Comparison of ENCODE assay signal across 1 cellular context in the genomic region with DNA sequence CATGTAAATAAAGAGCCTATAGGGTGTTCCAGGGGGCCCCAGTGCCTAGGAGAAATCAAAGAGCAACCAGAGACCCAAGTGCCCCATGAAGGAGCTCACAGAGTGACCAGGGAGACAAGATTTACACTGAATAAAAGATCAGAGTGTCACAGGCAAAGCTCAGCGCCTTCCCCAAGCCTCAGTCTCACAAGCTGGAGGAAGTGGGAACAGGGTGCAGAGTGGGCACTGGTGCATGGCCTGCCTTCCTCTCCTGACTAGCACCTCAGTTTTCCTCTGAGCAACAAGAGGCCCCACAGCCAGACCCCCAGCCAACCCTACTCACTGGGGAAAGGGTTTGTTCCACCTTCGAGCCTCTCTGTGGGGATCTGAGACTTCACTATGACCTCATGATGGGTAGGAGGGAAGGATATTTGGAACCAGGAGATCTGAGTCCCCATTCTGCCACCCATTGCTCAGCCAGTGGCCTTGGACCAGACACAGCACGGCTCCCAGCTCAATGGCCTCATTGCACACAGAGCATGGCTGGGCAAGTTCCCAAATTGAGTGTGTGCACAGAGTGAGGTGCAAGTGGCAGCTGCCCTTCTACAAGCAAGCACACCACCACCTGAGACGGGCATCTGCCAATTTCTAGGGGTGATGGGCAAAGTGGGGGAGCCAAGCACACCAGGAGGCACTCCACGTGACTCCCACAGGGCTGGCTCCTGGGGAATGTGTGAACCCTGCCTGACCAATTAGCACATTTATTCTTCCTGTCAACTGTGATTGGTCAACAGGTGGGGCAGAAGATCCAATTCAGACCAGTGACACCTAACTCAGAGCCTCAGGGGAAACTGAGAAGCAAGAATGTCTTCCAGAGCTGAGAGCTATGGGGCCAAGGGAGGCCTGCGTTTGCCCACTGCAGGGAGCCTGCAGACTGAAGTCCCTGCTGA.
TF ChIP-seq lines count a peak whose summit lies in the region.

No MANE protein-coding gene starts in this region.

TF ChIP-seq in K562, 482 proteins besides CTCF, POLR2A, EP300 and RAD21 (continued from another document and continues in another):
- no peak for TF ChIP-seq PYGO2 (tag; IDR thresholded peaks at IDR 0.05)
- TF ChIP-seq TGIF2 (CRISPR knock-in tag; IDR thresholded peaks at IDR 0.05), result 0 out of 2 replicates have a peak, but pooled peaks have one; percentile 35
- no peak for TF ChIP-seq LCOR (CRISPR knock-in tag; IDR thresholded peaks at IDR 0.05)
- TF ChIP-seq ZNF695 (CRISPR knock-in tag; IDR thresholded peaks at IDR 0.05), result no peak
- no peak for TF ChIP-seq EZH2 (IDR thresholded peaks at IDR 0.05; ENCODE audit: borderline replicate concordance, low read depth, low read length)
- TF ChIP-seq, protein P1, sequence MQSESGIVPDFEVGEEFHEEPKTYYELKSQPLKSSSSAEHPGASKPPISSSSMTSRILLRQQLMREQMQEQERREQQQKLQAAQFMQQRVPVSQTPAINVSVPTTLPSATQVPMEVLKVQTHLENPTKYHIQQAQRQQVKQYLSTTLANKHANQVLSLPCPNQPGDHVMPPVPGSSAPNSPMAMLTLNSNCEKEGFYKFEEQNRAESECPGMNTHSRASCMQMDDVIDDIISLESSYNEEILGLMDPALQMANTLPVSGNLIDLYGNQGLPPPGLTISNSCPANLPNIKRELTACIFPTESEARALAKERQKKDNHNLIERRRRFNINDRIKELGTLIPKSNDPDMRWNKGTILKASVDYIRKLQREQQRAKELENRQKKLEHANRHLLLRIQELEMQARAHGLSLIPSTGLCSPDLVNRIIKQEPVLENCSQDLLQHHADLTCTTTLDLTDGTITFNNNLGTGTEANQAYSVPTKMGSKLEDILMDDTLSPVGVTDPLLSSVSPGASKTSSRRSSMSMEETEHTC (IDR thresholded peaks at IDR 0.05), result no peak
- TF ChIP-seq MCM7 (IDR thresholded peaks at IDR 0.05), result no peak
- TF ChIP-seq, protein P2, sequence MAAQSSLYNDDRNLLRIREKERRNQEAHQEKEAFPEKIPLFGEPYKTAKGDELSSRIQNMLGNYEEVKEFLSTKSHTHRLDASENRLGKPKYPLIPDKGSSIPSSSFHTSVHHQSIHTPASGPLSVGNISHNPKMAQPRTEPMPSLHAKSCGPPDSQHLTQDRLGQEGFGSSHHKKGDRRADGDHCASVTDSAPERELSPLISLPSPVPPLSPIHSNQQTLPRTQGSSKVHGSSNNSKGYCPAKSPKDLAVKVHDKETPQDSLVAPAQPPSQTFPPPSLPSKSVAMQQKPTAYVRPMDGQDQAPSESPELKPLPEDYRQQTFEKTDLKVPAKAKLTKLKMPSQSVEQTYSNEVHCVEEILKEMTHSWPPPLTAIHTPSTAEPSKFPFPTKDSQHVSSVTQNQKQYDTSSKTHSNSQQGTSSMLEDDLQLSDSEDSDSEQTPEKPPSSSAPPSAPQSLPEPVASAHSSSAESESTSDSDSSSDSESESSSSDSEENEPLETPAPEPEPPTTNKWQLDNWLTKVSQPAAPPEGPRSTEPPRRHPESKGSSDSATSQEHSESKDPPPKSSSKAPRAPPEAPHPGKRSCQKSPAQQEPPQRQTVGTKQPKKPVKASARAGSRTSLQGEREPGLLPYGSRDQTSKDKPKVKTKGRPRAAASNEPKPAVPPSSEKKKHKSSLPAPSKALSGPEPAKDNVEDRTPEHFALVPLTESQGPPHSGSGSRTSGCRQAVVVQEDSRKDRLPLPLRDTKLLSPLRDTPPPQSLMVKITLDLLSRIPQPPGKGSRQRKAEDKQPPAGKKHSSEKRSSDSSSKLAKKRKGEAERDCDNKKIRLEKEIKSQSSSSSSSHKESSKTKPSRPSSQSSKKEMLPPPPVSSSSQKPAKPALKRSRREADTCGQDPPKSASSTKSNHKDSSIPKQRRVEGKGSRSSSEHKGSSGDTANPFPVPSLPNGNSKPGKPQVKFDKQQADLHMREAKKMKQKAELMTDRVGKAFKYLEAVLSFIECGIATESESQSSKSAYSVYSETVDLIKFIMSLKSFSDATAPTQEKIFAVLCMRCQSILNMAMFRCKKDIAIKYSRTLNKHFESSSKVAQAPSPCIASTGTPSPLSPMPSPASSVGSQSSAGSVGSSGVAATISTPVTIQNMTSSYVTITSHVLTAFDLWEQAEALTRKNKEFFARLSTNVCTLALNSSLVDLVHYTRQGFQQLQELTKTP (IDR thresholded peaks at IDR 0.05; ENCODE audit: low read depth in 1 of 2, partially characterized antibody in 2 of 2), result no peak
- TF ChIP-seq, protein P3, sequence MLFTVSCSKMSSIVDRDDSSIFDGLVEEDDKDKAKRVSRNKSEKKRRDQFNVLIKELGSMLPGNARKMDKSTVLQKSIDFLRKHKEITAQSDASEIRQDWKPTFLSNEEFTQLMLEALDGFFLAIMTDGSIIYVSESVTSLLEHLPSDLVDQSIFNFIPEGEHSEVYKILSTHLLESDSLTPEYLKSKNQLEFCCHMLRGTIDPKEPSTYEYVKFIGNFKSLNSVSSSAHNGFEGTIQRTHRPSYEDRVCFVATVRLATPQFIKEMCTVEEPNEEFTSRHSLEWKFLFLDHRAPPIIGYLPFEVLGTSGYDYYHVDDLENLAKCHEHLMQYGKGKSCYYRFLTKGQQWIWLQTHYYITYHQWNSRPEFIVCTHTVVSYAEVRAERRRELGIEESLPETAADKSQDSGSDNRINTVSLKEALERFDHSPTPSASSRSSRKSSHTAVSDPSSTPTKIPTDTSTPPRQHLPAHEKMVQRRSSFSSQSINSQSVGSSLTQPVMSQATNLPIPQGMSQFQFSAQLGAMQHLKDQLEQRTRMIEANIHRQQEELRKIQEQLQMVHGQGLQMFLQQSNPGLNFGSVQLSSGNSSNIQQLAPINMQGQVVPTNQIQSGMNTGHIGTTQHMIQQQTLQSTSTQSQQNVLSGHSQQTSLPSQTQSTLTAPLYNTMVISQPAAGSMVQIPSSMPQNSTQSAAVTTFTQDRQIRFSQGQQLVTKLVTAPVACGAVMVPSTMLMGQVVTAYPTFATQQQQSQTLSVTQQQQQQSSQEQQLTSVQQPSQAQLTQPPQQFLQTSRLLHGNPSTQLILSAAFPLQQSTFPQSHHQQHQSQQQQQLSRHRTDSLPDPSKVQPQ (CRISPR knock-in tag; IDR thresholded peaks at IDR 0.05; ENCODE audit: borderline replicate concordance), result no peak
- TF ChIP-seq, protein P4, sequence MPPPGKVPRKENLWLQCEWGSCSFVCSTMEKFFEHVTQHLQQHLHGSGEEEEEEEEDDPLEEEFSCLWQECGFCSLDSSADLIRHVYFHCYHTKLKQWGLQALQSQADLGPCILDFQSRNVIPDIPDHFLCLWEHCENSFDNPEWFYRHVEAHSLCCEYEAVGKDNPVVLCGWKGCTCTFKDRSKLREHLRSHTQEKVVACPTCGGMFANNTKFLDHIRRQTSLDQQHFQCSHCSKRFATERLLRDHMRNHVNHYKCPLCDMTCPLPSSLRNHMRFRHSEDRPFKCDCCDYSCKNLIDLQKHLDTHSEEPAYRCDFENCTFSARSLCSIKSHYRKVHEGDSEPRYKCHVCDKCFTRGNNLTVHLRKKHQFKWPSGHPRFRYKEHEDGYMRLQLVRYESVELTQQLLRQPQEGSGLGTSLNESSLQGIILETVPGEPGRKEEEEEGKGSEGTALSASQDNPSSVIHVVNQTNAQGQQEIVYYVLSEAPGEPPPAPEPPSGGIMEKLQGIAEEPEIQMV (tag; conservative IDR thresholded peaks at IDR 0.05; ENCODE audit: low read depth), result no peak
- TF ChIP-seq NFYB (IDR thresholded peaks at IDR 0.05; ENCODE audit: extremely low read depth, insufficient read length), result peak; percentile 54
- TF ChIP-seq ZNF133 (CRISPR knock-in tag; IDR thresholded peaks at IDR 0.05), result no peak
- TF ChIP-seq, protein P5, sequence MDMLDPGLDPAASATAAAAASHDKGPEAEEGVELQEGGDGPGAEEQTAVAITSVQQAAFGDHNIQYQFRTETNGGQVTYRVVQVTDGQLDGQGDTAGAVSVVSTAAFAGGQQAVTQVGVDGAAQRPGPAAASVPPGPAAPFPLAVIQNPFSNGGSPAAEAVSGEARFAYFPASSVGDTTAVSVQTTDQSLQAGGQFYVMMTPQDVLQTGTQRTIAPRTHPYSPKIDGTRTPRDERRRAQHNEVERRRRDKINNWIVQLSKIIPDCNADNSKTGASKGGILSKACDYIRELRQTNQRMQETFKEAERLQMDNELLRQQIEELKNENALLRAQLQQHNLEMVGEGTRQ (CRISPR knock-in tag; IDR thresholded peaks at IDR 0.05), result peak; percentile 46; the same call in 1 of the 2 replicates
- no peak for TF ChIP-seq NEUROD1 (IDR thresholded peaks at IDR 0.05; ENCODE audit: borderline replicate concordance, low read depth, low read length, partially characterized antibody)
- TF ChIP-seq RB1 (IDR thresholded peaks at IDR 0.05; ENCODE audit: low read depth), result no peak
- no peak for TF ChIP-seq ZFX (CRISPR knock-in tag; IDR thresholded peaks at IDR 0.05)
- TF ChIP-seq CEBPG (CRISPR knock-in tag; IDR thresholded peaks at IDR 0.05), result no peak
- TF ChIP-seq CEBPG (tag; conservative IDR thresholded peaks at IDR 0.05 in 1 of 2, IDR thresholded peaks at IDR 0.05 in 1 of 2), result no peak
- TF ChIP-seq, protein P6, sequence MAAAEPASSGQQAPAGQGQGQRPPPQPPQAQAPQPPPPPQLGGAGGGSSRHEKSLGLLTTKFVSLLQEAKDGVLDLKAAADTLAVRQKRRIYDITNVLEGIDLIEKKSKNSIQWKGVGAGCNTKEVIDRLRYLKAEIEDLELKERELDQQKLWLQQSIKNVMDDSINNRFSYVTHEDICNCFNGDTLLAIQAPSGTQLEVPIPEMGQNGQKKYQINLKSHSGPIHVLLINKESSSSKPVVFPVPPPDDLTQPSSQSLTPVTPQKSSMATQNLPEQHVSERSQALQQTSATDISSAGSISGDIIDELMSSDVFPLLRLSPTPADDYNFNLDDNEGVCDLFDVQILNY (CRISPR knock-in tag; IDR thresholded peaks at IDR 0.05), result 0 out of 2 replicates have a peak, but pooled peaks have one; percentile 63
- TF ChIP-seq TAF1 (IDR thresholded peaks at IDR 0.05; ENCODE audit: control insufficient read depth, extremely low read depth, insufficient read depth, low read length, severe bottlenecking), result no peak
- TF ChIP-seq, protein P7, sequence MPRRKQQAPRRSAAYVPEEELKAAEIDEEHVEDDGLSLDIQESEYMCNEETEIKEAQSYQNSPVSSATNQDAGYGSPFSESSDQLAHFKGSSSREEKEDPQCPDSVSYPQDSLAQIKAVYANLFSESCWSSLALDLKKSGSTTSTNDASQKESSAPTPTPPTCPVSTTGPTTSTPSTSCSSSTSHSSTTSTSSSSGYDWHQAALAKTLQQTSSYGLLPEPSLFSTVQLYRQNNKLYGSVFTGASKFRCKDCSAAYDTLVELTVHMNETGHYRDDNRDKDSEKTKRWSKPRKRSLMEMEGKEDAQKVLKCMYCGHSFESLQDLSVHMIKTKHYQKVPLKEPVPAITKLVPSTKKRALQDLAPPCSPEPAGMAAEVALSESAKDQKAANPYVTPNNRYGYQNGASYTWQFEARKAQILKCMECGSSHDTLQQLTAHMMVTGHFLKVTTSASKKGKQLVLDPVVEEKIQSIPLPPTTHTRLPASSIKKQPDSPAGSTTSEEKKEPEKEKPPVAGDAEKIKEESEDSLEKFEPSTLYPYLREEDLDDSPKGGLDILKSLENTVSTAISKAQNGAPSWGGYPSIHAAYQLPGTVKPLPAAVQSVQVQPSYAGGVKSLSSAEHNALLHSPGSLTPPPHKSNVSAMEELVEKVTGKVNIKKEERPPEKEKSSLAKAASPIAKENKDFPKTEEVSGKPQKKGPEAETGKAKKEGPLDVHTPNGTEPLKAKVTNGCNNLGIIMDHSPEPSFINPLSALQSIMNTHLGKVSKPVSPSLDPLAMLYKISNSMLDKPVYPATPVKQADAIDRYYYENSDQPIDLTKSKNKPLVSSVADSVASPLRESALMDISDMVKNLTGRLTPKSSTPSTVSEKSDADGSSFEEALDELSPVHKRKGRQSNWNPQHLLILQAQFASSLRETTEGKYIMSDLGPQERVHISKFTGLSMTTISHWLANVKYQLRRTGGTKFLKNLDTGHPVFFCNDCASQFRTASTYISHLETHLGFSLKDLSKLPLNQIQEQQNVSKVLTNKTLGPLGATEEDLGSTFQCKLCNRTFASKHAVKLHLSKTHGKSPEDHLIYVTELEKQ (CRISPR knock-in tag; IDR thresholded peaks at IDR 0.05), result no peak
- TF ChIP-seq ZNF668 (CRISPR knock-in tag; IDR thresholded peaks at IDR 0.05), result no peak
- no peak for TF ChIP-seq KLF16 (IDR thresholded peaks at IDR 0.05)
- TF ChIP-seq TCFL5 (CRISPR knock-in tag; conservative IDR thresholded peaks at IDR 0.05), result no peak
- TF ChIP-seq HDAC6 (IDR thresholded peaks at IDR 0.05; ENCODE audit: low read depth, low read length), result no peak
- no peak for TF ChIP-seq EP400 (IDR thresholded peaks at IDR 0.05)
- no peak for TF ChIP-seq MTA2 (IDR thresholded peaks at IDR 0.05; ENCODE audit: low read depth)
- TF ChIP-seq ZNF830 (CRISPR knock-in tag; IDR thresholded peaks at IDR 0.05), result 0 out of 2 replicates have a peak, but pooled peaks have one; percentile 22
- TF ChIP-seq MAFF (IDR thresholded peaks at IDR 0.05; ENCODE audit: low read length), result no peak
- no peak for TF ChIP-seq ZNF197 (CRISPR knock-in tag; IDR thresholded peaks at IDR 0.05; ENCODE audit: low read depth)
- no peak for TF ChIP-seq ZNF76 (CRISPR knock-in tag; IDR thresholded peaks at IDR 0.05; ENCODE audit: borderline replicate concordance)
- no peak for TF ChIP-seq BRD9 (IDR thresholded peaks at IDR 0.05; ENCODE audit: low read depth, partially characterized antibody)
- no peak for TF ChIP-seq CSDE1 (IDR thresholded peaks at IDR 0.05)
- TF ChIP-seq SREBF2 (CRISPR knock-in tag; IDR thresholded peaks at IDR 0.05), result 0 out of 2 replicates have a peak, but pooled peaks have one; percentile 75
- no peak for TF ChIP-seq TBL1XR1 (IDR thresholded peaks at IDR 0.05; ENCODE audit: low read length in 2 of 2)
- no peak for TF ChIP-seq ARID2 (IDR thresholded peaks at IDR 0.05)
- TF ChIP-seq POLR2AphosphoS5 (IDR thresholded peaks at IDR 0.05; ENCODE audit: control insufficient read depth, insufficient read depth, low read depth, low read length), result no peak
- TF ChIP-seq, protein P8, sequence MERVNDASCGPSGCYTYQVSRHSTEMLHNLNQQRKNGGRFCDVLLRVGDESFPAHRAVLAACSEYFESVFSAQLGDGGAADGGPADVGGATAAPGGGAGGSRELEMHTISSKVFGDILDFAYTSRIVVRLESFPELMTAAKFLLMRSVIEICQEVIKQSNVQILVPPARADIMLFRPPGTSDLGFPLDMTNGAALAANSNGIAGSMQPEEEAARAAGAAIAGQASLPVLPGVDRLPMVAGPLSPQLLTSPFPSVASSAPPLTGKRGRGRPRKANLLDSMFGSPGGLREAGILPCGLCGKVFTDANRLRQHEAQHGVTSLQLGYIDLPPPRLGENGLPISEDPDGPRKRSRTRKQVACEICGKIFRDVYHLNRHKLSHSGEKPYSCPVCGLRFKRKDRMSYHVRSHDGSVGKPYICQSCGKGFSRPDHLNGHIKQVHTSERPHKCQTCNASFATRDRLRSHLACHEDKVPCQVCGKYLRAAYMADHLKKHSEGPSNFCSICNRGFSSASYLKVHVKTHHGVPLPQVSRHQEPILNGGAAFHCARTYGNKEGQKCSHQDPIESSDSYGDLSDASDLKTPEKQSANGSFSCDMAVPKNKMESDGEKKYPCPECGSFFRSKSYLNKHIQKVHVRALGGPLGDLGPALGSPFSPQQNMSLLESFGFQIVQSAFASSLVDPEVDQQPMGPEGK (CRISPR knock-in tag; IDR thresholded peaks at IDR 0.05; ENCODE audit: borderline replicate concordance), result no peak
- TF ChIP-seq CBFB (CRISPR knock-in tag; IDR thresholded peaks at IDR 0.05), result no peak
- no peak for TF ChIP-seq TSC22D4 (tag; IDR thresholded peaks at IDR 0.05)
